Comparison of ENCODE assay signal across 7 cellular contexts in genomic region chr18:27685807-27686412, GRCh38.
DNase-seq lines count a peak whose midpoint lies in the region; ATAC-seq and TF ChIP-seq lines count a peak whose summit lies in the region.

No MANE protein-coding gene starts in this region.

- H3K9me3 ChIP-seq in ascending aorta, result peaks cover 0 to 15% of the 10 kb centered on the region in 2 donors
- H3K9me3 ChIP-seq in left lung, result peaks cover 0 to 10% of the 10 kb centered on the region in 2 donors

- TF ChIP-seq CTCF in ascending aorta (IDR thresholded peaks at IDR 0.05) (peak in 2 of 3 experiments; percentile 15 to 37), left lung (IDR thresholded peaks at IDR 0.05) (peak; percentile 28 to 38)

- H3K4me3 ChIP-seq in ascending aorta (no peak overlapping the region), left lung (no peak overlapping the region)

- intact Hi-C loops in ascending aorta (cut with DNase I), result no loop called here
- intact Hi-C loops in left lung (cut with DNase I), result no loop called here

- H3K36me3 ChIP-seq in ascending aorta (no peaks in the 10 kb centered on the region), left lung (no peaks in the 10 kb centered on the region)

- ATAC-seq in left lung (no peak), GM18858 (IDR thresholded peaks at IDR 0.05; ENCODE audit: unreplicated experiment) (no peak)
- ATAC-seq in activated CD4-positive, CD25-positive, alpha-beta regulatory T cell treated with anti-CD3 and anti-CD28 coated beads, Interleukin-2, amount 50 U/mL, for 24 hours, result no peak

- H3K27ac ChIP-seq in ascending aorta (no peak overlapping the region), left lung (no peak overlapping the region)

- H3K4me1 ChIP-seq in ascending aorta (no peaks in the 10 kb centered on the region), left lung (no peaks in the 10 kb centered on the region)

- DNase-seq in GM03348 (ENCODE audit: low spot score) (peak; percentile 48), LHCN-M2 (ENCODE audit: low read depth) (peak; percentile 55), ascending aorta (ENCODE audit: low spot score in 2 of 2) (no peak), left lung (no peak), DMS79 treated with DMSO at 0.1 percent for 48 hours (lab: John Stamatoyannopoulos, UW) (no peak)

- H3K27me3 ChIP-seq in ascending aorta (no peaks in the 10 kb centered on the region), left lung (no peaks in the 10 kb centered on the region)

Comparison
In these comparisons a context has a peak if more than half of its experiments do, and no peak if none do; other contexts are left out.
1. DNase-seq: peak in GM03348 (single experiment) and LHCN-M2 (single experiment); none in ascending aorta (0 of 2), left lung (0 of 2) and DMS79 treated with DMSO at 0.1 percent for 48 hours (single experiment).